Comparison of ENCODE assay signal across 24 cellular contexts in the genomic region with DNA sequence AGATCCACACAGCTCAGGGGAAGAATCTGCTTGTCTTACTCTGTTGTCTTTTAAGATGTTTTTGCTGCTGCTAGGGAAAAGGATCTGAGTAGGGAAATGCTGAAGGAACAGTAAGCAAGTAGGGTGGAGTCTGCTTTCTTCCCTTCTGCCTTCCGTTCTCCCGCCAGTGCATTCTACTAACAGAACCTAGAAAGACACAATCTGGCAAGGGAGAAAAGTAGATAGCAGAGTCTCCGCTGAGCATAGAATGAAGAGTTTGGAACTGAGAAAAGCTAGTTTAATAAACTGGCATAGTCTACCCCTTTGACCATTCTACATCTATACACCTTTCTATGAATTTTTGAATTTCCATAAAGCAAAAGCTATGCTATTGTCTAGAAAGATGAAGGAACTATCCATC. TPM values are rescaled to one million over a fixed set of nuclear protein-coding genes. Genes with fewer than 3 reads are reported as not detected.
"Had no signal": no experiment of that assay in that cellular context is flagged by ENCODE, and none has a peak within 500 bp of the region (broad histone marks: within the 10 kb centered on the region; RNA-seq: fewer than 3 reads in every experiment).

No MANE protein-coding gene starts in this region.

- ATAC-seq: left colon; left ventricle myocardium superior; natural killer cell treated with Interleukin-12 subunit alpha and Interleukin-12 subunit beta and Interleukin-15 and Interleukin-18, amount 100 ng/mL, for 72 hours; sciatic nerve; stimulated activated naive B cell treated with anti-CD40 and anti-IgM and Interleukin-4, amounts not matched to agents 10 μg/mL and 1 μg/mL and 100 μg/mL, for 72 hours; stimulated activated naive CD8-positive, alpha-beta T cell treated with anti-CD3 and anti-CD28 coated beads, Interleukin-15, amount 100 ng/mL, for 72 hours; upper lobe of right lung had no signal

- H3K4me3 Mint-ChIP-seq: dendritic cell treated with granulocyte-macrophage colony-stimulating factor and Interleukin-4, amounts not matched to agents 40 ng/mL and 50 ng/mL, for 4 days; natural killer cell treated with Interleukin-12 subunit alpha and Interleukin-12 subunit beta and Interleukin-15 and Interleukin-18, amount 100 ng/mL, for 72 hours; stimulated activated naive B cell treated with anti-CD40 and anti-IgM and Interleukin-4, amounts not matched to agents 10 μg/mL and 1 μg/mL and 100 μg/mL, for 72 hours; stimulated activated naive CD8-positive, alpha-beta T cell treated with anti-CD3 and anti-CD28 coated beads, Interleukin-15, amount 100 ng/mL, for 72 hours had no signal

- H3K4me3 ChIP-seq: hepatocyte, lung, prostate gland, spleen, testis, tibial nerve, upper lobe of right lung, vagina had no signal

- H3K27ac ChIP-seq: hepatocyte, parathyroid adenoma, prostate gland, spleen, testis, tibial nerve, upper lobe of right lung, vagina had no signal

- H2AFZ ChIP-seq: hepatocyte, parathyroid adenoma had no signal

- H3K36me3 Mint-ChIP-seq: natural killer cell treated with Interleukin-12 subunit alpha and Interleukin-12 subunit beta and Interleukin-15 and Interleukin-18, amount 100 ng/mL, for 72 hours; stimulated activated naive B cell treated with anti-CD40 and anti-IgM and Interleukin-4, amounts not matched to agents 10 μg/mL and 1 μg/mL and 100 μg/mL, for 72 hours had no signal

- H3K27me3 ChIP-seq: hepatocyte, testis, tibial nerve, upper lobe of right lung, vagina had no signal

- H3K4me2 ChIP-seq: hepatocyte had no signal

- H3K27ac Mint-ChIP-seq: dendritic cell treated with granulocyte-macrophage colony-stimulating factor and Interleukin-4, amounts not matched to agents 40 ng/mL and 50 ng/mL, for 4 days; natural killer cell treated with Interleukin-12 subunit alpha and Interleukin-12 subunit beta and Interleukin-15 and Interleukin-18, amount 100 ng/mL, for 72 hours; stimulated activated naive B cell treated with anti-CD40 and anti-IgM and Interleukin-4, amounts not matched to agents 10 μg/mL and 1 μg/mL and 100 μg/mL, for 72 hours; stimulated activated naive CD8-positive, alpha-beta T cell treated with anti-CD3 and anti-CD28 coated beads, Interleukin-15, amount 100 ng/mL, for 72 hours had no signal

- H3K9me3 Mint-ChIP-seq: dendritic cell treated with granulocyte-macrophage colony-stimulating factor and Interleukin-4, amounts not matched to agents 40 ng/mL and 50 ng/mL, for 4 days; natural killer cell treated with Interleukin-12 subunit alpha and Interleukin-12 subunit beta and Interleukin-15 and Interleukin-18, amount 100 ng/mL, for 72 hours; stimulated activated naive B cell treated with anti-CD40 and anti-IgM and Interleukin-4, amounts not matched to agents 10 μg/mL and 1 μg/mL and 100 μg/mL, for 72 hours had no signal

- H3K9ac ChIP-seq: parathyroid adenoma had no signal

- H3K9me3 ChIP-seq: prostate gland, spleen, testis, tibial nerve, upper lobe of right lung, vagina had no signal

- H3K79me2 ChIP-seq: hepatocyte, parathyroid adenoma had no signal

- H3K4me1 Mint-ChIP-seq: stimulated activated naive CD8-positive, alpha-beta T cell treated with anti-CD3 and anti-CD28 coated beads, Interleukin-15, amount 100 ng/mL, for 72 hours had no signal

- H3K27me3 Mint-ChIP-seq: dendritic cell treated with granulocyte-macrophage colony-stimulating factor and Interleukin-4, amounts not matched to agents 40 ng/mL and 50 ng/mL, for 4 days had no signal

- DNase-seq: erythroblast; foreskin melanocyte; head of caudate nucleus; left colon; left ventricle myocardium superior; mesenchymal stem cell; midbrain; spleen; stimulated activated CD4-positive, alpha-beta T cell treated with anti-CD3 and anti-CD28 coated beads, Interleukin-15, amount 100 ng/mL, for 24 hours; stimulated activated CD4-positive, alpha-beta T cell treated with anti-CD3 and anti-CD28 coated beads, Interleukin-1b, Interleukin-23, amount 100 ng/mL, for 48 hours; stimulated activated CD4-positive, alpha-beta T cell treated with anti-CD3 and anti-CD28 coated beads, Interleukin-4, amount 100 ng/mL, for 4 hours; stimulated activated naive B cell treated with anti-CD40 and anti-IgM and Interleukin-4, amounts not matched to agents 10 μg/mL and 1 μg/mL and 100 μg/mL, for 72 hours; stimulated activated naive CD8-positive, alpha-beta T cell treated with anti-CD3 and anti-CD28 coated beads, Interleukin-15, amount 100 ng/mL, for 72 hours; testis; upper lobe of right lung had no signal

- H3K4me1 ChIP-seq: parathyroid adenoma, prostate gland, spleen, testis, tibial nerve, upper lobe of right lung, vagina had no signal

- H3K36me3 ChIP-seq: prostate gland, spleen, tibial nerve, upper lobe of right lung, vagina had no signal

RNA-seq across cellular contexts. Expression of a gene that starts 55.4 kb away (rescaled TPM):
- total RNA-seq: natural killer cell treated with Interleukin-12 subunit alpha and Interleukin-12 subunit beta and Interleukin-15 and Interleukin-18, amount 100 ng/mL, for 72 hours had no signal
